Comparison of ENCODE assay signal across 18 cellular contexts in the genomic region with DNA sequence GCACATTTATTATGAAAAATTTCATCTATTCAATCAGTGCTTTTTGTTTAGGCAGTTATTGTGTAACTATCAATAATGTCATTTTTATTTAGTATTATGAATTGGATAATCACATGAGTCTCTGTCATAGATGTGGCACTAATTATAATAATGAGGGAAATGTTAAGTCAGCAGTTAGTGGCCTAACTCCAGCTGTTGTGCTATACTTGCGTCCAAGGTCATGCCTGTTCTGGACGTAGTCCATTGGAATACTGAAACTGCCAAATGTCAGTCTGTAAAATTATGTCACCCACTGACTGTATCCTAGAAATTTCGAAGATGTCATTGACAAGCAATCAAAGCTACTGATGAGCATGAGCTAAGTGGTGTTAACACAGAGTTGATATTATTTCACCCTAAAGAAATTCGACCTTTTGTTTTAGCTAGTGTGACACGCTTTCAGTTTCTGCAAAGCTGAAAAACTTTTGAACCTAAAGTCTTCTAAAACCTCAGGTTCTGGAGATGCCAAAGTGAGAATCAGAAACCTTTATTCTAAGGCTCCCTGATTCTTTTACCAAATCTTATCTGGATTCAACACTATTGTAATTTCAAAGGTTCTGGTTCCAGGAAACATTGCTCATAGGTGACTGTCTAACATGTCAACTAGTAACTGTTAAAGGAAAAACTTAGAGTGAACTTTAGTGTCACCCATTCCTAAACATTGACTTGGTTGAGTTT. TPM values are rescaled to one million over a fixed set of nuclear protein-coding genes. Genes with fewer than 3 reads are reported as not detected.
DNase-seq lines count a peak whose midpoint lies in the region; ATAC-seq, FAIRE-seq and TF ChIP-seq lines count a peak whose summit lies in the region.
"Had no signal": no experiment of that assay in that cellular context is flagged by ENCODE, and none has a peak within 500 bp of the region (broad histone marks: within the 10 kb centered on the region; RNA-seq: fewer than 3 reads in every experiment).

No MANE protein-coding gene starts in this region.

- no peak overlapping the region for H3K4me3 Mint-ChIP-seq in MCF 10A (ENCODE audit: unreplicated experiment)
- no peak overlapping the region for H3K4me3 Mint-ChIP-seq in WTC11
- H3K4me3 Mint-ChIP-seq: dendritic cell treated with granulocyte-macrophage colony-stimulating factor and Interleukin-4, amounts not matched to agents 40 ng/mL and 50 ng/mL, for 4 days; naive thymus-derived CD8-positive, alpha-beta T cell had no signal

- H3K27me3 Mint-ChIP-seq in MCF 10A (ENCODE audit: insufficient read depth, unreplicated experiment), result no peaks in the 10 kb centered on the region
- no peaks in the 10 kb centered on the region for H3K27me3 Mint-ChIP-seq in WTC11 (ENCODE audit: low read depth)
- H3K27me3 Mint-ChIP-seq: dendritic cell treated with granulocyte-macrophage colony-stimulating factor and Interleukin-4, amounts not matched to agents 40 ng/mL and 50 ng/mL, for 4 days had no signal

- ATAC-seq in RWPE2 (ENCODE audit: low read depth) (no peak), Right ventricle myocardium superior (ENCODE audit: poor library complexity) (peak; percentile 88), WTC11 (no peak)
- ATAC-seq: naive thymus-derived CD8-positive, alpha-beta T cell had no signal

- POLR2A ChIA-PET in MCF 10A (lab: Yijun Ruan, JAX), result interaction anchor here (0.5 to 1.0 kb wide), 4 partner anchors 9 to 125 kb away, joined by 3 to 4 read pairs (median 3); no protein-coding TSS in a partner anchor
- POLR2A ChIA-PET in WTC11 (lab: Charles Lee), result no interaction called here

- H3K27ac ChIP-seq in RWPE2 (ENCODE audit: poor library complexity, severe bottlenecking), result peak overlapping the region; percentile 39
- H3K27ac ChIP-seq in parathyroid adenoma, result peak overlapping the region; percentile 95
- H3K27ac ChIP-seq: BLaER1, esophagus muscularis mucosa, Peyer's patch, prostate gland, testis had no signal

- FAIRE-seq in HTR-8/SVneo (lab: Jason Lieb, UNC), result peak; percentile 77
- FAIRE-seq: GM18507 had no signal

- H3K4me2 ChIP-seq in parathyroid adenoma (ENCODE audit: low read length), result no peak overlapping the region
- H3K4me2 ChIP-seq: BLaER1 had no signal

- no peak for TF ChIP-seq CTCF in RWPE2 (IDR thresholded peaks at IDR 0.05; ENCODE audit: poor library complexity, severe bottlenecking)
- no peak for TF ChIP-seq CTCF in parathyroid adenoma (IDR thresholded peaks at IDR 0.05)
- no peak for TF ChIP-seq CTCF in MCF 10A (IDR thresholded peaks at IDR 0.05; ENCODE audit: unreplicated experiment)
- no peak for TF ChIP-seq CTCF in WTC11 (IDR thresholded peaks at IDR 0.05)

- no TSS peak for BruUV-seq in MCF 10A (replicated peaks; lab: Mats Ljungman, UMichigan)

- no peak overlapping the region for H3K27ac Mint-ChIP-seq in MCF 10A (ENCODE audit: low read depth, unreplicated experiment)
- no peak overlapping the region for H3K27ac Mint-ChIP-seq in WTC11
- H3K27ac Mint-ChIP-seq: dendritic cell treated with granulocyte-macrophage colony-stimulating factor and Interleukin-4, amounts not matched to agents 40 ng/mL and 50 ng/mL, for 4 days; naive thymus-derived CD8-positive, alpha-beta T cell had no signal

- H2AFZ ChIP-seq in parathyroid adenoma, result peak overlapping the region; percentile 38

- H3K4me1 Mint-ChIP-seq in MCF 10A (ENCODE audit: insufficient read depth, unreplicated experiment), result peaks cover 7% of the 10 kb centered on the region
- no peaks in the 10 kb centered on the region for H3K4me1 Mint-ChIP-seq in WTC11

- peaks cover 18% of the 10 kb centered on the region for H3K4me1 ChIP-seq in RWPE2 (ENCODE audit: insufficient read depth, poor library complexity, severe bottlenecking)
- peaks cover 38% of the 10 kb centered on the region for H3K4me1 ChIP-seq in parathyroid adenoma
- H3K4me1 ChIP-seq: BLaER1, Peyer's patch, prostate gland, testis had no signal

- H3K9me3 Mint-ChIP-seq in MCF 10A (ENCODE audit: unreplicated experiment), result no peaks in the 10 kb centered on the region
- no peaks in the 10 kb centered on the region for H3K9me3 Mint-ChIP-seq in WTC11
- H3K9me3 Mint-ChIP-seq: dendritic cell treated with granulocyte-macrophage colony-stimulating factor and Interleukin-4, amounts not matched to agents 40 ng/mL and 50 ng/mL, for 4 days; naive thymus-derived CD8-positive, alpha-beta T cell had no signal

- H3K9me3 ChIP-seq in RWPE2 (ENCODE audit: severe bottlenecking) (peaks cover 3% of the 10 kb centered on the region), parathyroid adenoma (ENCODE audit: control insufficient read depth, low read length) (no peaks in the 10 kb centered on the region)
- H3K9me3 ChIP-seq: BLaER1, esophagus muscularis mucosa, Peyer's patch, prostate gland, testis had no signal

- no peaks in the 10 kb centered on the region for H3K36me3 Mint-ChIP-seq in MCF 10A (ENCODE audit: insufficient read depth, unreplicated experiment)
- H3K36me3 Mint-ChIP-seq in WTC11, result no peaks in the 10 kb centered on the region
- H3K36me3 Mint-ChIP-seq: naive thymus-derived CD8-positive, alpha-beta T cell had no signal

- intact Hi-C loops in Right ventricle myocardium superior (cut with DNase I) (no loop called here), MCF 10A (cut with micrococcal nuclease) (no loop called here)

- H3K4me3 ChIP-seq in RWPE2 (ENCODE audit: severe bottlenecking), result no peak overlapping the region
- no peak overlapping the region for H3K4me3 ChIP-seq in parathyroid adenoma (ENCODE audit: low read depth, low read length)
- H3K4me3 ChIP-seq: BLaER1, esophagus muscularis mucosa, Peyer's patch, prostate gland, testis had no signal

- H3K36me3 ChIP-seq in RWPE2 (ENCODE audit: low read depth) (no peaks in the 10 kb centered on the region), parathyroid adenoma (ENCODE audit: control insufficient read depth, insufficient read depth, low read length) (no peaks in the 10 kb centered on the region)
- H3K36me3 ChIP-seq: BLaER1, esophagus muscularis mucosa, Peyer's patch, prostate gland had no signal

- no peaks in the 10 kb centered on the region for H3K27me3 ChIP-seq in RWPE2 (ENCODE audit: insufficient read depth, poor library complexity, severe bottlenecking)
- no peaks in the 10 kb centered on the region for H3K27me3 ChIP-seq in parathyroid adenoma (ENCODE audit: control insufficient read depth, insufficient read depth, low read length)
- H3K27me3 ChIP-seq: BLaER1, esophagus muscularis mucosa, Peyer's patch, testis had no signal

- DNase-seq in HTR-8/SVneo (ENCODE audit: insufficient read length, low spot score), result no peak
- DNase-seq in RWPE2 (ENCODE audit: low spot score), result no peak
- no peak for DNase-seq in Right ventricle myocardium superior
- no peak for DNase-seq in cerebellar cortex (ENCODE audit: low spot score)
- DNase-seq in MCF 10A (ENCODE audit: unreplicated experiment), result no peak
- DNase-seq in WTC11 (ENCODE audit: low spot score), result no peak
- DNase-seq: naive thymus-derived CD8-positive, alpha-beta T cell; NCI-H1092; NCI-H526 treated with DMSO at 0.1 percent for 48 hours; Peyer's patch; stimulated activated CD4-positive, alpha-beta T cell treated with anti-CD3 and anti-CD28 coated beads, Interleukin-2, amount 100 ng/mL, for 24 hours; testis had no signal

- no peak overlapping the region for H3K9ac ChIP-seq in parathyroid adenoma
- H3K9ac ChIP-seq: BLaER1 had no signal

- no peaks in the 10 kb centered on the region for H3K79me2 ChIP-seq in parathyroid adenoma

- CTCF ChIA-PET in MCF 10A (lab: Yijun Ruan, JAX), result no interaction called here
- CTCF ChIA-PET in WTC11 (lab: Charles Lee), result interaction anchor here (0.8 kb wide), 1 partner anchor 11 kb away, joined by 5 read pairs; no protein-coding TSS in a partner anchor

TF ChIP-seq in WTC11, 78 proteins besides CTCF, POLR2A, EP300 and RAD21:
- TF ChIP-seq, protein P1, sequence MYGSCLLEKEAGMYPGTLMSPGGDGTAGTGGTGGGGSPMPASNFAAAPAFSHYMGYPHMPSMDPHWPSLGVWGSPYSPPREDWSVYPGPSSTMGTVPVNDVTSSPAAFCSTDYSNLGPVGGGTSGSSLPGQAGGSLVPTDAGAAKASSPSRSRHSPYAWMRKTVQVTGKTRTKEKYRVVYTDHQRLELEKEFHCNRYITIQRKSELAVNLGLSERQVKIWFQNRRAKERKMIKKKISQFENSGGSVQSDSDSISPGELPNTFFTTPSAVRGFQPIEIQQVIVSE (CRISPR knock-in tag; IDR thresholded peaks at IDR 0.05; ENCODE audit: borderline replicate concordance), result no peak
- TF ChIP-seq JUN (CRISPR knock-in tag; IDR thresholded peaks at IDR 0.05) (no peak), NFE2L1 (CRISPR knock-in tag; IDR thresholded peaks at IDR 0.05) (no peak)
- TF ChIP-seq, protein P2, sequence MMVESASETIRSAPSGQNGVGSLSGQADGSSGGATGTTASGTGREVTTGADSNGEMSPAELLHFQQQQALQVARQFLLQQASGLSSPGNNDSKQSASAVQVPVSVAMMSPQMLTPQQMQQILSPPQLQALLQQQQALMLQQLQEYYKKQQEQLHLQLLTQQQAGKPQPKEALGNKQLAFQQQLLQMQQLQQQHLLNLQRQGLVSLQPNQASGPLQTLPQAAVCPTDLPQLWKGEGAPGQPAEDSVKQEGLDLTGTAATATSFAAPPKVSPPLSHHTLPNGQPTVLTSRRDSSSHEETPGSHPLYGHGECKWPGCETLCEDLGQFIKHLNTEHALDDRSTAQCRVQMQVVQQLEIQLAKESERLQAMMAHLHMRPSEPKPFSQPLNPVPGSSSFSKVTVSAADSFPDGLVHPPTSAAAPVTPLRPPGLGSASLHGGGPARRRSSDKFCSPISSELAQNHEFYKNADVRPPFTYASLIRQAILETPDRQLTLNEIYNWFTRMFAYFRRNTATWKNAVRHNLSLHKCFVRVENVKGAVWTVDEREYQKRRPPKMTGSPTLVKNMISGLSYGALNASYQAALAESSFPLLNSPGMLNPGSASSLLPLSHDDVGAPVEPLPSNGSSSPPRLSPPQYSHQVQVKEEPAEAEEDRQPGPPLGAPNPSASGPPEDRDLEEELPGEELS (CRISPR knock-in tag; IDR thresholded peaks at IDR 0.05), result no peak
TF ChIP-seq in WTC11: peak in this region for 0.

RNA-seq across cellular contexts. Expression of a gene that starts 14.8 kb away (rescaled TPM):
- total RNA-seq in Right ventricle myocardium superior, result 30.4 TPM
- 0.49 TPM in 1 of 2 replicates, not detected in the other for total RNA-seq in MCF 10A (2022)
- total RNA-seq in WTC11 (2021), result 1.2 to 3.1 TPM (median 1.8 TPM) in 3 replicates
